In the genomic region with DNA sequence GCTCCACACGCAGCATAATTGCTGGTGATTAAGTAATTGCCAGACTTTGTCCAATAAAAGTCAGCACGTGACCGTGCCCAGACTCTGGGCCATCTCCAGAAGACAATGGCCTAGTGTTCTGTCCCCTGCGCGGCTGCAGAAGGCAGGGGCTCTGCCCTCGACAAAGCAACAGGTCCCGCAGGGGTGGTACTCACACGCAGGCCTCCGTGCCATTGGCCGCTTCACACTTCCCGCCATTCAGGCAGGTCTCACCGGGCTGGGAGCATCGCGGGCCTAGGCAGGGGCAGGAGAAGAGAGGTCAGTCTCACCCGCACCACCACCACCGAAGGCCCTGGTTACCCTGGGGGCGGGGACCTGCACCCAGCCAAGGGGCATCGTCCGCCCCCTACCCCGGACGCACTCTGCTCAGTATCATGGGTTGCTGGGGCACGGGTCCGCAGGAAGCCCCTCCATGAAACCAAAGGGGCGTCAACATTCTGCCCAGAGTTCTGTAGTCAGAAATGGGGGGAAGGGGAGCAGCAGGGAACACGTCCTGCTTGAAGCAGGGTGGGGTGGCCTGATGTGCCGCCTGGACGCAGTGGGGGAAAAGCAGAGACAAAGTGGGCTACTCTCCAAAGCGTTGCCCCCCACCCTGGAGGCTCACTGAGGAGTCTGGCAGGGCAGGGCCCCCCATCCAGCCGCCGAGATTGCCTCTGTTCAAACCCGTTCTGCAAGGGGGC, we compare ENCODE assay signal across 8 cellular contexts. TPM values are rescaled to one million over a fixed set of nuclear protein-coding genes. Genes with fewer than 3 reads are reported as not detected.
DNase-seq lines count a peak whose midpoint lies in the region; ATAC-seq and TF ChIP-seq lines count a peak whose summit lies in the region.

No MANE protein-coding gene starts in this region.

- H3K9me3 Mint-ChIP-seq in activated CD4-positive, alpha-beta memory T cell treated with anti-CD3 and anti-CD28 coated beads, Interleukin-2, amount 10 ng/mL, durations not matched to agents 7 days and 5 days: no peaks in the 10 kb centered on the region

- peaks cover 7% of the 10 kb centered on the region for H3K27me3 ChIP-seq in hepatocyte

- TF ChIP-seq CTCF in GM12875 (IDR thresholded peaks at IDR 0.05; ENCODE audit: borderline replicate concordance, insufficient read depth, low read depth, low read length) (no peak), hepatocyte (IDR thresholded peaks at IDR 0.05; ENCODE audit: poor library complexity) (no peak)

- H3K4me1 ChIP-seq in hepatocyte (ENCODE audit: insufficient read depth): peaks cover 22% of the 10 kb centered on the region

- DNase-seq in activated CD4-positive, alpha-beta memory T cell treated with anti-CD3 and anti-CD28 coated beads, Interleukin-2, amount 10 ng/mL, durations not matched to agents 7 days and 5 days: no peak
- DNase-seq in hepatocyte (ENCODE audit: low spot score) (no peak), putamen (ENCODE audit: low spot score) (peak; percentile 93), NCI-H1436 (lab: John Stamatoyannopoulos, UW) (no peak), GM19238 (ENCODE audit: insufficient read length, low spot score) (no peak)

- ATAC-seq in GM21737 (IDR thresholded peaks at IDR 0.05; ENCODE audit: unreplicated experiment) (no peak), GM21576 (IDR thresholded peaks at IDR 0.05; ENCODE audit: unreplicated experiment) (no peak)

- no peaks in the 10 kb centered on the region for H3K27me3 Mint-ChIP-seq in activated CD4-positive, alpha-beta memory T cell treated with anti-CD3 and anti-CD28 coated beads, Interleukin-2, amount 10 ng/mL, durations not matched to agents 7 days and 5 days

- no peaks in the 10 kb centered on the region for H3K9me3 ChIP-seq in hepatocyte (ENCODE audit: low read depth)

- CTCF ChIA-PET in activated CD4-positive, alpha-beta memory T cell treated with anti-CD3 and anti-CD28 coated beads, Interleukin-2, amount 10 ng/mL, durations not matched to agents 7 days and 5 days (lab: Charles Lee): no interaction called here

- peaks cover 31% of the 10 kb centered on the region for H3K79me2 ChIP-seq in hepatocyte

- H3K4me3 ChIP-seq in GM12875 (ENCODE audit: low read depth, low read length): peak overlapping the region; percentile 74
- peak overlapping the region; percentile 10 for H3K4me3 ChIP-seq in hepatocyte

- H3K36me3 ChIP-seq in hepatocyte (replicated peaks; ENCODE audit: insufficient read depth, low read depth): no peaks in the 10 kb centered on the region

- POLR2A ChIA-PET in activated CD4-positive, alpha-beta memory T cell treated with anti-CD3 and anti-CD28 coated beads, Interleukin-2, amount 10 ng/mL, durations not matched to agents 7 days and 5 days (lab: Charles Lee): interaction anchor here (0.6 to 4.8 kb wide), 3 partner anchors 11 to 183 kb away, joined by 3 to 32 read pairs (median 9); no protein-coding TSS in a partner anchor

- no peak overlapping the region for H3K27ac ChIP-seq in hepatocyte

- WGBS in hepatocyte (ENCODE audit: low lambda C conversion rate, missing lambda C conversion rate): 69% methylated on average over 31 of the region's 31 CpGs

- H3K9me2 ChIP-seq in hepatocyte (replicated peaks; ENCODE audit: insufficient read depth): no peaks in the 10 kb centered on the region

- H3K4me2 ChIP-seq in hepatocyte: peak overlapping the region; percentile 98

- peak overlapping the region; percentile 86 for H3K4me3 Mint-ChIP-seq in activated CD4-positive, alpha-beta memory T cell treated with anti-CD3 and anti-CD28 coated beads, Interleukin-2, amount 10 ng/mL, durations not matched to agents 7 days and 5 days

- peaks cover 20% of the 10 kb centered on the region for H3K36me3 Mint-ChIP-seq in activated CD4-positive, alpha-beta memory T cell treated with anti-CD3 and anti-CD28 coated beads, Interleukin-2, amount 10 ng/mL, durations not matched to agents 7 days and 5 days (ENCODE audit: low read depth)

- H3K27ac Mint-ChIP-seq in activated CD4-positive, alpha-beta memory T cell treated with anti-CD3 and anti-CD28 coated beads, Interleukin-2, amount 10 ng/mL, durations not matched to agents 7 days and 5 days: no peak overlapping the region

- peaks cover 16% of the 10 kb centered on the region for H4K20me1 ChIP-seq in hepatocyte (ENCODE audit: insufficient read depth, poor library complexity, severe bottlenecking)

- H3K4me1 Mint-ChIP-seq in activated CD4-positive, alpha-beta memory T cell treated with anti-CD3 and anti-CD28 coated beads, Interleukin-2, amount 10 ng/mL, durations not matched to agents 7 days and 5 days: peaks cover 62% of the 10 kb centered on the region

- H2AFZ ChIP-seq in hepatocyte: no peak overlapping the region

RNA-seq across cellular contexts. Expression of a gene that starts 1.9 kb away (rescaled TPM):
- total RNA-seq in activated CD4-positive, alpha-beta memory T cell treated with anti-CD3 and anti-CD28 coated beads, Interleukin-2, amount 10 ng/mL, durations not matched to agents 7 days and 5 days: 10 to 100 TPM; 58.8 to 59.8 TPM
- 4.3 and 6.5 TPM in 2 replicates for total RNA-seq in hepatocyte
- polyA plus RNA-seq in hepatocyte: 5.3 and 8.3 TPM in 2 replicates
